In genomic region chr3:53845103-53845880, GRCh38 we compare ENCODE assay signal across 7 cellular contexts. TPM values are rescaled to one million over a fixed set of nuclear protein-coding genes. Genes with fewer than 3 reads are reported as not detected.
DNase-seq lines count a peak whose midpoint lies in the region; TF ChIP-seq lines count a peak whose summit lies in the region.

No MANE protein-coding gene starts in this region.

- POLR2A ChIA-PET in HEK293T (lab: Yijun Ruan, JAX), result interaction anchor here (0.5 to 1.2 kb wide), 8 partner anchors 9 to 498 kb away, joined by 3 to 7 read pairs (median 3); partner anchors contain the start of genes DCP1A and SELENOK

- H3K27me3 Mint-ChIP-seq in type B pancreatic cell, result peaks cover 18% of the 10 kb centered on the region

- peak overlapping the region; percentile 84 for H3K4me3 Mint-ChIP-seq in type B pancreatic cell

- TF ChIP-seq CTCF in GM12864 (IDR thresholded peaks at IDR 0.05; ENCODE audit: low read depth, low read length, missing control alignments) (peak; percentile 41), type B pancreatic cell (conservative IDR thresholded peaks at IDR 0.05) (peak; percentile 48)

- H3K4me1 Mint-ChIP-seq in type B pancreatic cell (ENCODE audit: unreplicated experiment), result peaks cover 30% of the 10 kb centered on the region

- H3K4me1 ChIP-seq in SJSA1 (replicated peaks), result peaks cover 11% of the 10 kb centered on the region

- DNase-seq in GM12864 (ENCODE audit: low read depth), result no peak
- DNase-seq in HEK293T (ENCODE audit: extremely low spot score), result peak; percentile 59
- peak in 1 of 2 experiments; percentile 3 for DNase-seq in SJSA1 (ENCODE audit: low read depth in 1 of 2, low spot score in 2 of 2)
- peak; percentile 11 to 27 for DNase-seq in erythroblast (lab: John Stamatoyannopoulos, UW)
- peak; percentile 53 for DNase-seq in midbrain (lab: John Stamatoyannopoulos, UW)
- no peak for DNase-seq in type B pancreatic cell (ENCODE audit: extremely low spot score, unreplicated experiment)
- no peak for DNase-seq in NCI-H1048 (lab: John Stamatoyannopoulos, UW)

- no peaks in the 10 kb centered on the region for H3K9me3 Mint-ChIP-seq in type B pancreatic cell

- TF ChIP-seq POLR2A in erythroblast (IDR thresholded peaks at IDR 0.05; ENCODE audit: low read length), result no peak

- CTCF ChIA-PET in HEK293T (lab: Yijun Ruan, JAX), result interaction anchor here (0.7 kb wide), 1 partner anchor 45 kb away, joined by 3 read pairs; no protein-coding TSS in a partner anchor

- H3K27ac Mint-ChIP-seq in type B pancreatic cell, result peak overlapping the region; percentile 73

- H3K27ac ChIP-seq in SJSA1, result no peak overlapping the region

- H3K9me3 ChIP-seq in SJSA1 (replicated peaks), result no peaks in the 10 kb centered on the region

- H3K36me3 ChIP-seq in SJSA1, result no peaks in the 10 kb centered on the region

- H3K4me3 ChIP-seq in GM12864 (ENCODE audit: low read depth, low read length) (peak overlapping the region; percentile 72), SJSA1 (peak overlapping the region; percentile 36)

- H3K27me3 ChIP-seq in SJSA1 (replicated peaks), result peaks cover 34% of the 10 kb centered on the region

- H3K36me3 Mint-ChIP-seq in type B pancreatic cell, result peaks cover 5% of the 10 kb centered on the region

TF ChIP-seq in HEK293T, 16 proteins besides CTCF, POLR2A, EP300 and RAD21:
- TF ChIP-seq FOXM1 (IDR thresholded peaks at IDR 0.05; ENCODE audit: borderline replicate concordance), result no peak
- TF ChIP-seq ZNF384 (IDR thresholded peaks at IDR 0.05), result no peak
- no peak for TF ChIP-seq L3MBTL2 (conservative IDR thresholded peaks at IDR 0.05)
- no peak for TF ChIP-seq LEF1 (IDR thresholded peaks at IDR 0.05; ENCODE audit: borderline replicate concordance)
- no peak for TF ChIP-seq CTBP1 (IDR thresholded peaks at IDR 0.05; ENCODE audit: borderline replicate concordance)
- TF ChIP-seq SP1 (IDR thresholded peaks at IDR 0.05), result no peak

RNA-seq across cellular contexts. Expression of gene CHDH, which starts 0.9 kb away (rescaled TPM):
- total RNA-seq in SJSA1 (2014; rRNA removed; shearing (Covaris generic)), result 0.47 TPM in 1 of 2 replicates, not detected in the other
- 8.0 and 9.6 TPM in 2 replicates for total RNA-seq in type B pancreatic cell (ENCODE audit: low replicate concordance)

RNA-seq across cellular contexts. Expression of gene IL17RB, which starts 1.1 kb away (rescaled TPM):
- not detected in 2 replicates for total RNA-seq in SJSA1 (2014; rRNA removed; shearing (Covaris generic))
- total RNA-seq in type B pancreatic cell (ENCODE audit: low replicate concordance), result 10.5 and 10.8 TPM in 2 replicates

RNA-seq across cellular contexts. Expression of gene ACTR8, which starts 36.7 kb away (rescaled TPM):
- 11.7 and 21.4 TPM in 2 replicates for total RNA-seq in SJSA1 (2014; rRNA removed; shearing (Covaris generic))
- total RNA-seq in type B pancreatic cell (ENCODE audit: low replicate concordance), result 40.1 and 46.7 TPM in 2 replicates

RNA-seq across cellular contexts. Expression of gene SELENOK, which starts 46.4 kb away (rescaled TPM):
- total RNA-seq in SJSA1 (2014; rRNA removed; shearing (Covaris generic)), result 51.1 and 64.8 TPM in 2 replicates
- total RNA-seq in type B pancreatic cell (ENCODE audit: low replicate concordance), result 46.8 and 47.1 TPM in 2 replicates

Comparison
In these comparisons a context has a peak if more than half of its experiments do, and no peak if none do; other contexts are left out.
1. DNase-seq: peak in HEK293T (single experiment), erythroblast (2 of 2) and midbrain (single experiment); none in GM12864 (single experiment), type B pancreatic cell (single experiment) and NCI-H1048 (single experiment).
2. RNA of gene IL17RB, which starts 1.1 kb away (total RNA-seq): 10.5 to 10.8 TPM in type B pancreatic cell; not detected in SJSA1; every median in the first group is over 10 times any median in the second.